ENCODE assay signal across 9 cellular contexts in genomic region chr7:22672892-22673637, GRCh38. TPM values are rescaled to one million over a fixed set of nuclear protein-coding genes. Genes with fewer than 3 reads are reported as not detected.
DNase-seq lines count a peak whose midpoint lies in the region; ATAC-seq, FAIRE-seq and TF ChIP-seq lines count a peak whose summit lies in the region.
"Had no signal": no experiment of that assay in that cellular context is flagged by ENCODE, and none has a peak within 500 bp of the region (broad histone marks: within the 10 kb centered on the region; RNA-seq: fewer than 3 reads in every experiment).

No MANE protein-coding gene starts in this region.

- no peaks in the 10 kb centered on the region for H3K36me3 ChIP-seq in bronchial epithelial cell (ENCODE audit: control insufficient read depth, insufficient read depth, low read length)

- ATAC-seq in GM18499 (IDR thresholded peaks at IDR 0.05; ENCODE audit: insufficient read depth, unreplicated experiment), result peak; percentile 58
- peak; percentile 75 for ATAC-seq in GM21447 (IDR thresholded peaks at IDR 0.05; ENCODE audit: unreplicated experiment)
- peak; percentile 75 for ATAC-seq in HG03460 (IDR thresholded peaks at IDR 0.05; ENCODE audit: unreplicated experiment)

- H3K27me3 ChIP-seq in bronchial epithelial cell (ENCODE audit: control insufficient read depth, insufficient read depth, low read length), result peaks cover 2% of the 10 kb centered on the region

- FAIRE-seq in bronchial epithelial cell (lab: Jason Lieb, UNC) (no peak), frontal cortex (lab: Jason Lieb, UNC) (no peak)

- DNase-seq in bronchial epithelial cell (ENCODE audit: low read depth) (peak; percentile 61), NCI-H1436 (lab: John Stamatoyannopoulos, UW) (no peak), NCI-H2171 (lab: John Stamatoyannopoulos, UW) (no peak), mucosa of gallbladder (ENCODE audit: low spot score) (no peak), frontal cortex (ENCODE audit: low spot score in 2 of 2) (no peak)
- DNase-seq: anterior cingulate cortex had no signal

- no peak for TF ChIP-seq CTCF in bronchial epithelial cell (IDR thresholded peaks at IDR 0.05; ENCODE audit: insufficient read depth, low read length, severe bottlenecking)

- H3K4me3 ChIP-seq in bronchial epithelial cell (ENCODE audit: low read depth, low read length), result no peak overlapping the region

RNA-seq across cellular contexts. Expression of gene IL6, which starts 53.9 kb away (rescaled TPM):
- total RNA-seq in bronchial epithelial cell, result 0.13 and 0.53 TPM in 2 replicates
- 0.52 TPM for total RNA-seq in mucosa of gallbladder
- not detected for total RNA-seq in frontal cortex
